9 cellular contexts compared by ENCODE assay signal in genomic region chr11:108224366-108224765, GRCh38. TPM values are rescaled to one million over a fixed set of nuclear protein-coding genes. Genes with fewer than 3 reads are reported as not detected.
DNase-seq lines count a peak whose midpoint lies in the region; FAIRE-seq and TF ChIP-seq lines count a peak whose summit lies in the region.
"Had no signal": no experiment of that assay in that cellular context is flagged by ENCODE, and none has a peak within 500 bp of the region (broad histone marks: within the 10 kb centered on the region; RNA-seq: fewer than 3 reads in every experiment).

No MANE protein-coding gene starts in this region.

- peak overlapping the region; percentile 75; the same call in 1 of the 2 replicates for H3K9ac ChIP-seq in MM.1S (ENCODE audit: low read length)
- H3K9ac ChIP-seq in H1 (replicated peaks in 1 of 4; ENCODE audit: extremely low read depth in 1 of 4, low read depth in 3 of 4, low read length in 3 of 4), result peak overlapping the region in 2 of 4 experiments; percentile 38 to 93; a peak in 2 of 7 replicates
- H3K9ac ChIP-seq in neural cell (ENCODE audit: low read length), result no peak overlapping the region

- H3K4me1 Mint-ChIP-seq in activated naive CD4-positive, alpha-beta T cell treated with anti-CD3 and anti-CD28 coated beads for 36 hours (ENCODE audit: low read depth), result peaks cover 30% of the 10 kb centered on the region

- H3K36me3 Mint-ChIP-seq in activated naive CD4-positive, alpha-beta T cell treated with anti-CD3 and anti-CD28 coated beads for 36 hours (ENCODE audit: low read depth), result peaks cover 9% of the 10 kb centered on the region

- H4K5ac ChIP-seq in H1 (ENCODE audit: insufficient read length, low read depth, low read length), result no peak overlapping the region

- no peak overlapping the region for H2AK5ac ChIP-seq in H1 (ENCODE audit: low read depth, low read length)

- TF ChIP-seq EP300 in H1 (IDR thresholded peaks at IDR 0.05; ENCODE audit: borderline replicate concordance in 1 of 2, low read depth in 2 of 2, low read length in 2 of 2) (no peak), neural cell (conservative IDR thresholded peaks at IDR 0.05; ENCODE audit: poor library complexity, severe bottlenecking) (no peak)

- no peak overlapping the region for H4K8ac ChIP-seq in H1 (ENCODE audit: extremely low read depth, insufficient read depth, low read length)

- H3K36me3 ChIP-seq in BJ (ENCODE audit: control insufficient read depth, insufficient read depth, low read length) (peaks cover 1% of the 10 kb centered on the region; the same call in 1 of the 2 replicates), MM.1S (replicated peaks; ENCODE audit: insufficient read depth, low read length) (peaks cover 3% of the 10 kb centered on the region; the same call in 1 of the 2 replicates), H1 (ENCODE audit: control insufficient read depth in 2 of 4, insufficient read depth in 4 of 4, low read length in 3 of 4) (peaks cover 0 to 20% (median 5%) of the 10 kb centered on the region in 4 experiments; a peak in 5 of 8 replicates), neural cell (ENCODE audit: insufficient read depth, low read length) (peaks cover 9% of the 10 kb centered on the region), small intestine (ENCODE audit: control insufficient read depth in 2 of 2, insufficient read depth in 2 of 2, low read length in 2 of 2) (peaks cover 0 to under 1% of the 10 kb centered on the region in 2 donors)

- H3K4me2 ChIP-seq in MM.1S (ENCODE audit: low read depth, low read length) (peak overlapping the region; percentile 89), H1 (ENCODE audit: insufficient read depth in 1 of 2, low read depth in 2 of 2, low read length in 2 of 2) (peak overlapping the region; percentile 92 to 99), neural cell (ENCODE audit: low read length) (peak overlapping the region; percentile 65)

- TF ChIP-seq RAD21 in H1 (IDR thresholded peaks at IDR 0.05 in 1 of 2, conservative IDR thresholded peaks at IDR 0.05 in 1 of 2; ENCODE audit: low read depth in 2 of 2, low read length in 2 of 2) (no peak), neural cell (conservative IDR thresholded peaks at IDR 0.05) (no peak)

- H3K4me3 Mint-ChIP-seq in activated naive CD4-positive, alpha-beta T cell treated with anti-CD3 and anti-CD28 coated beads for 36 hours, result no peak overlapping the region

- peak overlapping the region; percentile 75 for H3K4me3 ChIP-seq in BJ (ENCODE audit: low read depth, low read length)
- H3K4me3 ChIP-seq in MM.1S (ENCODE audit: low read length), result peak overlapping the region; percentile 76
- H3K4me3 ChIP-seq in H1 (ENCODE audit: extremely low read depth in 1 of 4, insufficient read depth in 2 of 4, low read depth in 3 of 4, low read length in 4 of 4), result peak overlapping the region; percentile 91 to 100 (median 93); a peak in 7 of 8 replicates
- H3K4me3 ChIP-seq in neural cell (ENCODE audit: low read length), result peak overlapping the region; percentile 85
- H3K4me3 ChIP-seq in small intestine (ENCODE audit: low read depth in 1 of 2, low read length in 2 of 2), result no peak overlapping the region

- peaks cover 21% of the 10 kb centered on the region for H3K4me1 ChIP-seq in MM.1S (ENCODE audit: low read length)
- peaks cover 0 to 5% (median under 1%) of the 10 kb centered on the region in 4 experiments; a peak in 5 of 7 replicates for H3K4me1 ChIP-seq in H1 (replicated peaks in 1 of 4; ENCODE audit: control insufficient read depth in 3 of 4, insufficient read depth in 4 of 4, low read length in 3 of 4)
- H3K4me1 ChIP-seq in small intestine (ENCODE audit: control insufficient read depth in 2 of 2, insufficient read depth in 1 of 2, low read depth in 1 of 2, low read length in 1 of 2), result peaks cover 2 to 8% of the 10 kb centered on the region in 2 donors

- no peak overlapping the region for H2BK5ac ChIP-seq in H1 (ENCODE audit: low read depth, low read length)

- H3K56ac ChIP-seq in H1 (replicated peaks; ENCODE audit: insufficient read length, low read depth, low read length), result no peak overlapping the region

- peaks cover 8% of the 10 kb centered on the region for H3K23me2 ChIP-seq in H1 (ENCODE audit: low read depth, low read length)

- intact Hi-C loops in activated naive CD4-positive, alpha-beta T cell treated with anti-CD3 and anti-CD28 coated beads for 36 hours (cut with micrococcal nuclease), result loop anchor here (1.0 to 5.0 kb wide), 3 partner anchors 62 to 657 kb away; partner anchors contain the start of genes ALKBH8 and SLC35F2

- no peak overlapping the region for H3K27ac Mint-ChIP-seq in activated naive CD4-positive, alpha-beta T cell treated with anti-CD3 and anti-CD28 coated beads for 36 hours

- H2BK12ac ChIP-seq in H1 (ENCODE audit: low read depth, low read length), result no peak overlapping the region

- CTCF ChIA-PET in BJ (lab: Yijun Ruan, JAX) (interaction anchor here (1.2 kb wide), 1 partner anchor 106 kb away, joined by 3 read pairs; no protein-coding TSS in a partner anchor), H1 (lab: Charles Lee; ENCODE audit: partially characterized antibody) (interaction anchor here (1.0 to 3.5 kb wide), 3 partner anchors 12 to 456 kb away, joined by 3 to 11 read pairs (median 4); no protein-coding TSS in a partner anchor)
- CTCF ChIA-PET in activated naive CD4-positive, alpha-beta T cell treated with anti-CD3 and anti-CD28 coated beads for 36 hours (lab: Charles Lee), result interaction anchor here (0.9 to 7.0 kb wide), 6 partner anchors 14 to 113 kb away, joined by 3 to 87 read pairs (median 3); no protein-coding TSS in a partner anchor

- no peaks in the 10 kb centered on the region for H3K9me3 Mint-ChIP-seq in activated naive CD4-positive, alpha-beta T cell treated with anti-CD3 and anti-CD28 coated beads for 36 hours

- H2BK20ac ChIP-seq in H1 (ENCODE audit: low read length), result no peak overlapping the region

- no peak overlapping the region for H2BK15ac ChIP-seq in H1 (ENCODE audit: low read length)

- no peak overlapping the region for H3K18ac ChIP-seq in H1 (ENCODE audit: extremely low read depth, low read length)

- H3K9me2 ChIP-seq in MM.1S (replicated peaks; ENCODE audit: insufficient read depth, low read length) (no peaks in the 10 kb centered on the region), neural cell (ENCODE audit: insufficient read depth, low read length) (no peaks in the 10 kb centered on the region)

- no peak for TF ChIP-seq CTCF in BJ (IDR thresholded peaks at IDR 0.05; ENCODE audit: insufficient read depth, low read depth, low read length)
- TF ChIP-seq CTCF in MM.1S (IDR thresholded peaks at IDR 0.05; ENCODE audit: low read length), result no peak
- TF ChIP-seq CTCF in H1 (IDR thresholded peaks at IDR 0.05; ENCODE audit: control extremely low read depth in 1 of 3, insufficient read depth in 1 of 3, low read depth in 1 of 3, low read length in 3 of 3), result no peak
- TF ChIP-seq CTCF in neural cell (IDR thresholded peaks at IDR 0.05; ENCODE audit: poor library complexity, severe bottlenecking), result no peak

- peaks cover 61% of the 10 kb centered on the region for H3K79me2 ChIP-seq in MM.1S (ENCODE audit: low read length)
- H3K79me2 ChIP-seq in H1 (ENCODE audit: control insufficient read depth in 1 of 2, insufficient read depth in 2 of 2, low read length in 2 of 2), result peaks cover 25 to 69% of the 10 kb centered on the region in 2 experiments; a peak in 3 of 4 replicates
- H3K79me2 ChIP-seq in neural cell (replicated peaks; ENCODE audit: insufficient read depth, low read length), result peaks cover 49% of the 10 kb centered on the region

- no peak for TF ChIP-seq POLR2A in H1 (IDR thresholded peaks at IDR 0.05; ENCODE audit: control extremely low read depth in 1 of 2, low read depth in 2 of 2, low read length in 2 of 2)

- H3F3A ChIP-seq in MM.1S (ENCODE audit: insufficient read depth, low read length) (peaks cover 29% of the 10 kb centered on the region), neural cell (ENCODE audit: insufficient read depth, low read length, poor library complexity, severe bottlenecking) (no peaks in the 10 kb centered on the region)

- no peak overlapping the region for H4K91ac ChIP-seq in H1 (replicated peaks; ENCODE audit: insufficient read length, low read length)

- H3K27me3 ChIP-seq in BJ (ENCODE audit: control insufficient read depth, insufficient read depth, low read length) (no peaks in the 10 kb centered on the region), MM.1S (replicated peaks; ENCODE audit: insufficient read depth, low read length) (no peaks in the 10 kb centered on the region), H1 (replicated peaks in 1 of 4; ENCODE audit: control insufficient read depth in 3 of 4, extremely low read depth in 1 of 4, insufficient read depth in 3 of 4, low read length in 3 of 4) (no peaks in the 10 kb centered on the region), neural cell (ENCODE audit: insufficient read depth, low read depth, low read length) (no peaks in the 10 kb centered on the region), small intestine (ENCODE audit: control insufficient read depth in 2 of 2, insufficient read depth in 2 of 2, low read length in 2 of 2) (no peaks in the 10 kb centered on the region)

- H4K20me1 ChIP-seq in MM.1S (ENCODE audit: insufficient read depth, low read length), result peaks cover 6% of the 10 kb centered on the region; the same call in 1 of the 2 replicates
- peaks cover 3% of the 10 kb centered on the region in 2 experiments for H4K20me1 ChIP-seq in H1 (replicated peaks in 1 of 2; ENCODE audit: control insufficient read depth in 1 of 2, insufficient read depth in 2 of 2, low read length in 2 of 2)
- H4K20me1 ChIP-seq in neural cell (ENCODE audit: insufficient read depth), result no peaks in the 10 kb centered on the region

- H2AFZ ChIP-seq in MM.1S (ENCODE audit: low read length) (no peak overlapping the region), H1 (ENCODE audit: low read length) (no peak overlapping the region), neural cell (ENCODE audit: low read depth, low read length) (no peak overlapping the region)

- H3K4ac ChIP-seq in H1 (replicated peaks; ENCODE audit: insufficient read length, low read depth, low read length), result no peak overlapping the region

- H3K23ac ChIP-seq in H1 (ENCODE audit: insufficient read length), result no peak overlapping the region

- H3K9me3 ChIP-seq in MM.1S (replicated peaks; ENCODE audit: insufficient read depth, low read length) (no peaks in the 10 kb centered on the region), H1 (ENCODE audit: insufficient read depth in 2 of 2, low read depth in 1 of 2, low read length in 1 of 2) (no peaks in the 10 kb centered on the region), neural cell (ENCODE audit: low read length) (no peaks in the 10 kb centered on the region), small intestine (ENCODE audit: control insufficient read depth, low read depth) (no peaks in the 10 kb centered on the region)

- FAIRE-seq in H1 (lab: Jason Lieb, UNC) (no peak), small intestine (lab: Jason Lieb, UNC) (no peak)

- H2BK120ac ChIP-seq in H1 (replicated peaks; ENCODE audit: low read depth, low read length), result no peak overlapping the region

- POLR2A ChIA-PET in BJ (lab: Charles Lee), result no interaction called here
- POLR2A ChIA-PET in H1 (lab: Charles Lee; ENCODE audit: partially characterized antibody), result interaction anchor here (0.8 to 1.5 kb wide), 4 partner anchors 11 to 381 kb away, joined by 3 to 7 read pairs (median 4); no protein-coding TSS in a partner anchor

- DNase-seq in BJ (ENCODE audit: low read depth) (no peak), MM.1S (no peak), H1 (ENCODE audit: low read depth in 1 of 2, low spot score in 2 of 2) (no peak), NCI-H1930 (lab: John Stamatoyannopoulos, UW) (no peak), SW480 (ENCODE audit: low spot score) (no peak), small intestine (no peak)
- no peak for DNase-seq in activated naive CD4-positive, alpha-beta T cell treated with anti-CD3 and anti-CD28 coated beads for 36 hours
- DNase-seq: NCI-H187 treated with DMSO at 0.1 percent for 48 hours had no signal

- no peak overlapping the region for H3K14ac ChIP-seq in H1 (ENCODE audit: insufficient read length)

- H3K27me3 Mint-ChIP-seq in activated naive CD4-positive, alpha-beta T cell treated with anti-CD3 and anti-CD28 coated beads for 36 hours (ENCODE audit: low read depth), result no peaks in the 10 kb centered on the region

- H3K79me1 ChIP-seq in H1 (ENCODE audit: low read depth, low read length), result no peaks in the 10 kb centered on the region; the same call in none of the 2 replicates

- 78% methylated on average over 4 of the region's 4 CpGs; no CpG with 5 or more reads in 1 of the 2 experiments for WGBS in H1 (ENCODE audit: extremely low coverage in 1 of 2, insufficient coverage in 1 of 2, insufficient read length in 1 of 2, insufficient replicate concordance in 2 of 2, low coverage in 1 of 2, low lambda C conversion rate in 2 of 2, missing lambda C conversion rate in 1 of 2), 2 experiments
- 47 to 60% (median 59%) methylated on average over 4 of the region's 4 CpGs for WGBS in small intestine, 3 donors

- H3K27ac ChIP-seq in MM.1S (ENCODE audit: low read length) (peak overlapping the region; percentile 92; the same call in 1 of the 2 replicates), H1 (ENCODE audit: low read depth, low read length) (no peak overlapping the region), neural cell (ENCODE audit: low read length) (no peak overlapping the region), small intestine (ENCODE audit: low read depth in 1 of 2, low read length in 1 of 2) (peak overlapping the region in 1 of 2 donors; percentile 92)

RNA-seq across cellular contexts. Expression of gene ATM, which starts 1.5 kb away (rescaled TPM):
- polyA plus RNA-seq in BJ (2011; rRNA removed) (12.8 and 27.6 TPM in 2 replicates), H1 (2011; rRNA removed) (11.0 and 14.9 TPM in 2 replicates), neural cell (74.6 and 80.0 TPM in 2 replicates), small intestine (10 to 100 TPM in 1 of 3 donors, 1 to 10 TPM in 2; 5.9 to 13.8 (median 6.3) TPM)
- 64.4 and 79.4 TPM in 2 replicates for polyA minus RNA-seq in BJ (2011; rRNA and poly(A)+ RNA removed)
- 53.4 and 55.4 TPM in 2 replicates for total RNA-seq in H1 (2021; fragmentation: NEBNext Ultra II Directional; extraction: Animal tissue kit (Norgen Biotek cat#: 25700))
- 27.2 TPM for polyA plus RNA-seq in H1 (2011; cell fraction: cytosol; rRNA removed)
- polyA plus RNA-seq in H1 (2011; cell fraction: nucleus; rRNA removed), result 18.5 TPM
- 12.4 to 32.5 TPM (median 19.0 TPM) in 4 replicates for polyA plus RNA-seq in H1 (2012, experiment 1 of 2)
- polyA plus RNA-seq in H1 (2012, experiment 2 of 2), result 2.6 TPM
- 20.6 TPM for polyA plus RNA-seq in H1 (2013, experiment 1 of 2)
- 18.1 TPM for polyA plus RNA-seq in H1 (2013, experiment 2 of 2)
- polyA minus RNA-seq in H1 (2011; rRNA and poly(A)+ RNA removed), result 43.2 and 60.7 TPM in 2 replicates
- 22.6 TPM for polyA minus RNA-seq in H1 (2011; cell fraction: cytosol; rRNA and poly(A)+ RNA removed)
- polyA minus RNA-seq in H1 (2011; cell fraction: nucleus; rRNA and poly(A)+ RNA removed), result 192 TPM
- polyA minus RNA-seq in neural cell, result 140 and 141 TPM in 2 replicates
- total RNA-seq in activated naive CD4-positive, alpha-beta T cell treated with anti-CD3 and anti-CD28 coated beads for 36 hours, result 10 to 100 TPM; 29.5 to 30.6 TPM

RNA-seq across cellular contexts. Expression of gene NPAT, which starts 1.9 kb away (rescaled TPM):
- polyA plus RNA-seq in BJ (2011; rRNA removed), result 3.8 and 7.2 TPM in 2 replicates
- 9.2 and 10.4 TPM in 2 replicates for polyA minus RNA-seq in BJ (2011; rRNA and poly(A)+ RNA removed)
- total RNA-seq in H1 (2021; fragmentation: NEBNext Ultra II Directional; extraction: Animal tissue kit (Norgen Biotek cat#: 25700)), result 19.6 and 23.4 TPM in 2 replicates
- 2.9 and 4.6 TPM in 2 replicates for polyA plus RNA-seq in H1 (2011; rRNA removed)
- polyA plus RNA-seq in H1 (2011; cell fraction: cytosol; rRNA removed), result 5.1 TPM
- 4.8 TPM for polyA plus RNA-seq in H1 (2011; cell fraction: nucleus; rRNA removed)
- polyA plus RNA-seq in H1 (2012, experiment 1 of 2), result 5.2 to 10.8 TPM (median 6.2 TPM) in 4 replicates
- polyA plus RNA-seq in H1 (2012, experiment 2 of 2), result 0.41 TPM
- polyA plus RNA-seq in H1 (2013, experiment 1 of 2), result 13.5 TPM
- 14.0 TPM for polyA plus RNA-seq in H1 (2013, experiment 2 of 2)
- polyA minus RNA-seq in H1 (2011; rRNA and poly(A)+ RNA removed), result 28.7 and 48.6 TPM in 2 replicates
- 13.4 TPM for polyA minus RNA-seq in H1 (2011; cell fraction: cytosol; rRNA and poly(A)+ RNA removed)
- polyA minus RNA-seq in H1 (2011; cell fraction: nucleus; rRNA and poly(A)+ RNA removed), result 51.1 TPM
- 9.9 and 10.8 TPM in 2 replicates for polyA plus RNA-seq in neural cell
- polyA minus RNA-seq in neural cell, result 49.7 and 55.6 TPM in 2 replicates
- 10 to 100 TPM; 22.2 to 22.3 TPM for total RNA-seq in activated naive CD4-positive, alpha-beta T cell treated with anti-CD3 and anti-CD28 coated beads for 36 hours
- 1 to 10 TPM; 2.7 to 3.6 (median 2.7) TPM for polyA plus RNA-seq in small intestine

Comparison
In these comparisons a context has a peak if more than half of its experiments do, and no peak if none do; other contexts are left out.
1. H3K4me3 ChIP-seq: peak in BJ (single experiment), MM.1S (single experiment), H1 (4 of 4) and neural cell (single experiment); none in small intestine (0 of 2).
2. Peak in every context shown above with its lines, with median percentiles within 50 percentile points of each other: H3K4me2 ChIP-seq.